ENCODE assay signal across 21 cellular contexts in genomic region chr10:123013456-123014419, GRCh38.
"Had no signal": no experiment of that assay in that cellular context is flagged by ENCODE, and none has a peak within 500 bp of the region (broad histone marks: within the 10 kb centered on the region; RNA-seq: fewer than 3 reads in every experiment).

No MANE protein-coding gene starts in this region.

- H3K27ac ChIP-seq: esophagus muscularis mucosa, neural progenitor cell, SJSA1, skin epidermis, thoracic aorta, upper lobe of right lung had no signal

- H3K9me3 ChIP-seq: esophagus muscularis mucosa, mucosa of descending colon, SJSA1, thoracic aorta, upper lobe of right lung had no signal

- H3K36me3 ChIP-seq: neural progenitor cell, SJSA1, thoracic aorta, upper lobe of right lung had no signal

- H2AFZ ChIP-seq: neural progenitor cell had no signal

- H3K4me3 ChIP-seq: esophagus muscularis mucosa, mucosa of descending colon, neural progenitor cell, SJSA1, skin epidermis, thoracic aorta, upper lobe of right lung had no signal

- DNase-seq: activated CD4-positive, alpha-beta T cell treated with anti-CD3 and anti-CD28 coated beads, Interleukin-2, amount 50 U/mL, for 4 hours; activated gamma-delta T cell treated with Interleukin-2 at 50 U/mL for 16 hours; activated naive CD8-positive, alpha-beta T cell treated with anti-CD3 and anti-CD28 coated beads for 36 hours; amygdala; caudate nucleus; endodermal cell; hypothalamus; kidney; left ventricle myocardium superior; mesenchymal stem cell; mucosa of descending colon; naive B cell; stimulated activated CD4-positive, alpha-beta T cell treated with anti-CD3 and anti-CD28 coated beads, Interleukin-4, amount 100 ng/mL, for 1 hour; upper lobe of right lung had no signal

- ATAC-seq: left ventricle myocardium superior, mucosa of descending colon, right cardiac atrium, upper lobe of right lung had no signal

- FAIRE-seq: colon, kidney had no signal

- H3K9ac ChIP-seq: neural progenitor cell had no signal

- H3K27me3 ChIP-seq: esophagus muscularis mucosa, SJSA1, upper lobe of right lung had no signal

- H3K4me2 ChIP-seq: neural progenitor cell had no signal
